Comparison of ENCODE assay signal across 10 cellular contexts in the genomic region with DNA sequence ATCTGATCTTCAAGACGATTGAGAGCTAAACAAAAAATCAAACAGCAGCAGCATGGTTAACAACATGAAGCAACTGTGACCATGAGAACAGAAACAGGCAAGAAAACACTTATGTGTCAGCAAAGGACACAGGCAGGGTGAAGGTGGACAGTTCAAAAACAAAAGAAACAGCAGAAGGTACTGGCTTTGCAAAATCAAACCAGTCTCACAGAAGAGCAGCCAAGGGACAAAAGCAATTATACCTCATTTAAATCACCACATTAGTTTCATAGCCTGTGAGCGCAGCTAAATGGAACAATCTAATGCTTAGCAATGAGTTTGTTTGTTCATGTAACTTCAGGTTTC. TPM values are rescaled to one million over a fixed set of nuclear protein-coding genes. Genes with fewer than 3 reads are reported as not detected.
DNase-seq lines count a peak whose midpoint lies in the region; ATAC-seq and TF ChIP-seq lines count a peak whose summit lies in the region.
"Had no signal": no experiment of that assay in that cellular context is flagged by ENCODE, and none has a peak within 500 bp of the region (broad histone marks: within the 10 kb centered on the region; RNA-seq: fewer than 3 reads in every experiment).

No MANE protein-coding gene starts in this region.

- H3K4me2 ChIP-seq in fibroblast of lung (ENCODE audit: extremely low read depth, insufficient read depth, low read length) (peak overlapping the region; percentile 21), skeletal muscle satellite cell (ENCODE audit: low read length) (peak overlapping the region; percentile 73)

- DNase-seq in Peyer's patch (no peak), fibroblast of lung (ENCODE audit: low read depth in 2 of 2) (no peak), NCI-H2107 (lab: John Stamatoyannopoulos, UW) (no peak), AG08395 (ENCODE audit: low spot score) (no peak)
- DNase-seq: NCI-H2081; stimulated activated naive CD4-positive, alpha-beta T cell had no signal

- H3K27me3 ChIP-seq in Peyer's patch (no peaks in the 10 kb centered on the region), fibroblast of lung (ENCODE audit: control insufficient read depth, insufficient read depth, low read length) (no peaks in the 10 kb centered on the region), skeletal muscle satellite cell (ENCODE audit: control insufficient read depth, insufficient read depth, low read length) (no peaks in the 10 kb centered on the region)

- H3K4me3 ChIP-seq in Peyer's patch (no peak overlapping the region), fibroblast of lung (replicated peaks in 1 of 4; ENCODE audit: control extremely low read depth in 1 of 4, insufficient read depth in 1 of 4, low read depth in 3 of 4, low read length in 4 of 4) (peak overlapping the region in 1 of 4 experiments; percentile 10), skeletal muscle satellite cell (ENCODE audit: low read length) (peak overlapping the region; percentile 19)

- no peak overlapping the region for H2AFZ ChIP-seq in fibroblast of lung (ENCODE audit: low read length)

- H3K27ac ChIP-seq in Peyer's patch: peak overlapping the region in 3 of 4 donors; percentile 15 to 73 (median 38)
- H3K27ac ChIP-seq in fibroblast of lung (ENCODE audit: insufficient read depth, low read length): peak overlapping the region; percentile 70

- H4K20me1 ChIP-seq in fibroblast of lung (ENCODE audit: control insufficient read depth, extremely low read depth, insufficient read depth, low read length): no peaks in the 10 kb centered on the region

- H3K79me2 ChIP-seq in fibroblast of lung (ENCODE audit: control insufficient read depth, insufficient read depth, low read length): peaks cover 2% of the 10 kb centered on the region

- ATAC-seq in GM21529 (IDR thresholded peaks at IDR 0.05; ENCODE audit: unreplicated experiment): peak; percentile 57
- ATAC-seq in HG02973 (IDR thresholded peaks at IDR 0.05; ENCODE audit: unreplicated experiment): no peak
- ATAC-seq in HG02642 (IDR thresholded peaks at IDR 0.05; ENCODE audit: poor library complexity, unreplicated experiment): no peak

- TF ChIP-seq CTCF in Peyer's patch (IDR thresholded peaks at IDR 0.05) (no peak), fibroblast of lung (conservative IDR thresholded peaks at IDR 0.05 in 1 of 2, IDR thresholded peaks at IDR 0.05 in 1 of 2; ENCODE audit: low read depth in 1 of 2, low read length in 2 of 2) (no peak)

- peaks cover 0 to 18% (median 0%) of the 10 kb centered on the region in 4 donors for H3K4me1 ChIP-seq in Peyer's patch
- H3K4me1 ChIP-seq in fibroblast of lung (ENCODE audit: control insufficient read depth, extremely low read depth, insufficient read depth, low read length): peaks cover 40% of the 10 kb centered on the region
- H3K4me1 ChIP-seq in skeletal muscle satellite cell (ENCODE audit: control insufficient read depth, insufficient read depth, low read length): peaks cover 62% of the 10 kb centered on the region

- H3K9me3 ChIP-seq in Peyer's patch (no peaks in the 10 kb centered on the region), fibroblast of lung (ENCODE audit: control insufficient read depth, insufficient read depth, low read depth, low read length) (no peaks in the 10 kb centered on the region), skeletal muscle satellite cell (replicated peaks; ENCODE audit: low read length) (no peaks in the 10 kb centered on the region)

- H3K9ac ChIP-seq in fibroblast of lung (ENCODE audit: insufficient read depth, low read length): no peak overlapping the region
- peak overlapping the region; percentile 55 for H3K9ac ChIP-seq in skeletal muscle satellite cell (ENCODE audit: low read depth, low read length)

- TF ChIP-seq POLR2A in Peyer's patch (IDR thresholded peaks at IDR 0.05): no peak

- H3K36me3 ChIP-seq in Peyer's patch: peaks cover 0 to 77% (median 2%) of the 10 kb centered on the region in 3 donors
- peaks cover 19% of the 10 kb centered on the region for H3K36me3 ChIP-seq in fibroblast of lung (ENCODE audit: control insufficient read depth, insufficient read depth, low read length)
- peaks cover 75% of the 10 kb centered on the region for H3K36me3 ChIP-seq in skeletal muscle satellite cell (ENCODE audit: insufficient read depth, low read length)

RNA-seq across cellular contexts. Expression of a gene that starts 59.1 kb away (rescaled TPM):
- total RNA-seq in Peyer's patch (100 to 1,000 TPM; 143 to 276 (median 202) TPM), fibroblast of lung (332 and 488 TPM in 2 replicates)
- polyA plus RNA-seq in fibroblast of lung: 318 and 387 TPM in 2 replicates
- polyA plus RNA-seq in fibroblast of lung (2012): 376 and 416 TPM in 2 replicates
- 336 and 352 TPM in 2 replicates for polyA minus RNA-seq in fibroblast of lung (ENCODE audit: low replicate concordance)
- 396 and 525 TPM in 2 replicates for total RNA-seq in skeletal muscle satellite cell (2012; rRNA removed)
